8 cellular contexts compared by ENCODE assay signal in the genomic region with DNA sequence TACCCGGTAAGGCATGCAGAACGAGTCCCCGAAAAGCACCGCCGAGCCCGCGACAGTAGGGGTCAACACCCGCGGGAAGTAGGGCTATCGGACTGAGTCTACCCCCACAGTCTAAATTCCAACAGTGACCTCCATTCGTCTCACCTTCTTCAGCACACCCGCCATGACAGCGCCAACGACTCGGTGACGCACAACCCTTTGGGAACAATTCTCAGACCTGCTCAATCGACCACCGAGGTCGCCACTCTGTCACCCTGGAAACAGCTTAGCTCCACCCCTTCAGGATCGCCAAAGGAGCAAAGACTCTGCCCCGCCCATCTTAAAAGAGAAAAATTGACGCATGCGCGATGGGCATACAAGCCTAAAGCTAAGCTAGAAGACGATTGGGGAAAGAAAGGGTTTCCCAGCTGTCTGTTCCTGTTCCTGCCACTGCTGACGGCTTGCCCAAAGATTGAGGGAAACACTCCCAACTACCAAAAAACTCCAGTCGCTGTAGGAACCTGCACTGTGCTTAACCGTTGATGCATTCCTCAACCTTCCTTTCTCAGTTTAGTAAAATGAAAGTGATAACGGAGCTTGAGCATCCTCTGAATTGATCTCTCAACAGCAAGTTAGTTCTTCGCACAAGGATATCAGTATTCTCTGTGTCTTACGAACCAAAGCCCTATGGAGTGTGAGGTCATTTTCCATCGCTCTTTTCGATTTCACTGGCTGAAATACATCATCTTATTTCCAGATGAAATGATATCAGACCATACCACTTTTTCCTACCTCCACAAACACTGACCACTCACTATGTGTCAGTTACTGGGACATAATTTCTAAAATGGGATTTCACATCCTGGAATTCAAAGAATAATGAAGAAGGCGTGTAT.
DNase-seq lines count a peak whose midpoint lies in the region; ATAC-seq lines count a peak whose summit lies in the region.

A gene (minus strand): TSS at position 188 of the 875 bp plus-strand sequence. CDS start 23 bp downstream, at position 165.

- peak within 1 kb of the TSS; percentile 91 for H3K9ac ChIP-seq in SK-N-MC (ENCODE audit: insufficient read length)

- no peaks in the 10 kb centered on the region for H3K9me3 Mint-ChIP-seq in activated naive CD4-positive, alpha-beta T cell treated with anti-CD3 and anti-CD28 coated beads, Interleukin-2, amount 10 ng/mL, durations not matched to agents 7 days and 5 days

- no peak within 1 kb of the TSS for H3K27ac Mint-ChIP-seq in activated naive CD4-positive, alpha-beta T cell treated with anti-CD3 and anti-CD28 coated beads, Interleukin-2, amount 10 ng/mL, durations not matched to agents 7 days and 5 days

- no peaks in the 10 kb centered on the region for H3K9me3 ChIP-seq in SK-N-MC (ENCODE audit: low read depth, low read length)

- CTCF ChIA-PET in activated naive CD4-positive, alpha-beta T cell treated with anti-CD3 and anti-CD28 coated beads, Interleukin-2, amount 10 ng/mL, durations not matched to agents 7 days and 5 days (lab: Charles Lee), result interaction anchor here (1.2 kb wide), 1 partner anchor 314 kb away, joined by 3 read pairs; no protein-coding TSS in a partner anchor

- H3K4me3 Mint-ChIP-seq in activated naive CD4-positive, alpha-beta T cell treated with anti-CD3 and anti-CD28 coated beads, Interleukin-2, amount 10 ng/mL, durations not matched to agents 7 days and 5 days, result no peak within 1 kb of the TSS

- peaks cover 31% of the 10 kb centered on the region for H3K36me3 ChIP-seq in SK-N-MC (ENCODE audit: insufficient read depth, low read length)

- DNase-seq in NCI-H1048 (lab: John Stamatoyannopoulos, UW), result peak; percentile 95
- peak; percentile 97 for DNase-seq in SK-N-MC (ENCODE audit: low read depth, low spot score)
- DNase-seq in activated naive CD4-positive, alpha-beta T cell treated with anti-CD3 and anti-CD28 coated beads, Interleukin-2, amount 10 ng/mL, durations not matched to agents 7 days and 5 days, result peak; percentile 98
- peak; percentile 93 for DNase-seq in germinal center (ENCODE audit: low spot score)
- DNase-seq in non-pigmented ciliary epithelial cell (ENCODE audit: low read depth), result peak; percentile 98
- peak; percentile 100 for DNase-seq in superior temporal gyrus (ENCODE audit: extremely low spot score)

- peak; percentile 99 for ATAC-seq in HG02588 (IDR thresholded peaks at IDR 0.05; ENCODE audit: unreplicated experiment)

- peaks cover 5% of the 10 kb centered on the region for H3K36me3 Mint-ChIP-seq in activated naive CD4-positive, alpha-beta T cell treated with anti-CD3 and anti-CD28 coated beads, Interleukin-2, amount 10 ng/mL, durations not matched to agents 7 days and 5 days

- peaks cover 9% of the 10 kb centered on the region for H3K27me3 Mint-ChIP-seq in activated naive CD4-positive, alpha-beta T cell treated with anti-CD3 and anti-CD28 coated beads, Interleukin-2, amount 10 ng/mL, durations not matched to agents 7 days and 5 days

- peaks cover 2% of the 10 kb centered on the region for H3K4me1 Mint-ChIP-seq in activated naive CD4-positive, alpha-beta T cell treated with anti-CD3 and anti-CD28 coated beads, Interleukin-2, amount 10 ng/mL, durations not matched to agents 7 days and 5 days

- H3K27ac ChIP-seq in SK-N-MC, result peak within 1 kb of the TSS; percentile 87

- H3K4me3 ChIP-seq in GM08714 (ENCODE audit: low read length) (peak within 1 kb of the TSS; percentile 92), SK-N-MC (peak within 1 kb of the TSS; percentile 98)

Comparison
In these comparisons a context has a peak if more than half of its experiments do, and no peak if none do; other contexts are left out.
1. Peak in every context shown above with its lines: DNase-seq, ATAC-seq, H3K4me3 ChIP-seq and H3K27ac ChIP-seq.